8 cellular contexts compared by ENCODE assay signal in the genomic region with DNA sequence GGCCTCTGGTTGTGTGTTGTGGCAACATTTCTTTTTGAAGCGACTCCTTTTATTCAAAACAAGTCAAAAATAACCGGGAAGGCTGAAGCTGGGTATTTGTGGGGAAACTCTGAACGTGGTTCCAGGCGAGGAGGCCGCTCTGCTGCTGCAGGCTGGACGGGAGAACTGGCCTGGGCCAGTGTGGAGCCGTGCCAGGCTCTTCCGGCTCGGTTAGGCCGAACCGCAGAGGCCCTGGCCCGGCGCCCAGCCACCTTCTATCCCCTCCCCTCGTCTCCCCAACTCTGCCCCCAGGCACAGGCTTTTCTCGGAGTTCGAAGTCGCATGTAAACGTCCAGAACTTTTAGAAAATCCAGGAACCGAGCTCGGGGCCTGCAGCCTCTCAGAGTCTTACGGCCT. TPM values are rescaled to one million over a fixed set of nuclear protein-coding genes. Genes with fewer than 3 reads are reported as not detected.
DNase-seq lines count a peak whose midpoint lies in the region; ATAC-seq and TF ChIP-seq lines count a peak whose summit lies in the region.
"Had no signal": no experiment of that assay in that cellular context is flagged by ENCODE, and none has a peak within 500 bp of the region (broad histone marks: within the 10 kb centered on the region; RNA-seq: fewer than 3 reads in every experiment).

No MANE protein-coding gene starts in this region.

- H3K4me3 Mint-ChIP-seq in MCF 10A (ENCODE audit: unreplicated experiment) = no peak overlapping the region

- peak overlapping the region; percentile 85 for H3K4me2 ChIP-seq in Loucy (ENCODE audit: low read depth, low read length, poor library complexity, severe bottlenecking)

- no peaks in the 10 kb centered on the region for H3K4me1 Mint-ChIP-seq in MCF 10A (ENCODE audit: insufficient read depth, unreplicated experiment)

- H3F3A ChIP-seq in Loucy (ENCODE audit: low read depth) = no peaks in the 10 kb centered on the region

- H2AFZ ChIP-seq in Loucy (ENCODE audit: low read length) (no peak overlapping the region), neuron (ENCODE audit: low read depth, low read length) (peak overlapping the region; percentile 5)

- peaks cover 12% of the 10 kb centered on the region for H4K20me1 ChIP-seq in Loucy (ENCODE audit: insufficient read depth, low read length, poor library complexity, severe bottlenecking)

- no peaks in the 10 kb centered on the region for H3K36me3 ChIP-seq in Loucy (ENCODE audit: insufficient read depth, low read length)
- no peaks in the 10 kb centered on the region for H3K36me3 ChIP-seq in neuron (ENCODE audit: insufficient read depth, low read length)

- no peaks in the 10 kb centered on the region for H3K27me3 Mint-ChIP-seq in MCF 10A (ENCODE audit: insufficient read depth, unreplicated experiment)

- no peaks in the 10 kb centered on the region for H3K27me3 ChIP-seq in Loucy (ENCODE audit: insufficient read depth, low read length, poor library complexity, severe bottlenecking)
- no peaks in the 10 kb centered on the region for H3K27me3 ChIP-seq in neuron (ENCODE audit: insufficient read depth, low read length)

- DNase-seq in EH (ENCODE audit: low read depth) = peak; percentile 42
- peak; percentile 62 for DNase-seq in MCF 10A (ENCODE audit: unreplicated experiment)

- no peaks in the 10 kb centered on the region for H3K9me3 Mint-ChIP-seq in MCF 10A (ENCODE audit: unreplicated experiment)

- peak overlapping the region; percentile 88 for H3K9ac ChIP-seq in Loucy (ENCODE audit: low read depth, low read length, poor library complexity, severe bottlenecking)

- POLR2A ChIA-PET in MCF 10A (lab: Yijun Ruan, JAX) = interaction anchor here (1.2 to 1.3 kb wide), 3 partner anchors 8 to 86 kb away, joined by 4 to 5 read pairs (median 5); no protein-coding TSS in a partner anchor

- ATAC-seq in HG02588 (IDR thresholded peaks at IDR 0.05; ENCODE audit: unreplicated experiment) (no peak), GM18502 (IDR thresholded peaks at IDR 0.05; ENCODE audit: poor library complexity, unreplicated experiment) (no peak), GM18498 (IDR thresholded peaks at IDR 0.05; ENCODE audit: unreplicated experiment) (no peak)
- ATAC-seq: mucosa of descending colon had no signal

- H3K4me3 ChIP-seq in Loucy (ENCODE audit: low read length, poor library complexity, severe bottlenecking) (peak overlapping the region; percentile 81), neuron (ENCODE audit: low read length) (peak overlapping the region; percentile 56)
- H3K4me3 ChIP-seq: mucosa of descending colon had no signal

- no peak overlapping the region for H3K27ac Mint-ChIP-seq in MCF 10A (ENCODE audit: low read depth, unreplicated experiment)

- no peaks in the 10 kb centered on the region for H3K36me3 Mint-ChIP-seq in MCF 10A (ENCODE audit: insufficient read depth, unreplicated experiment)

- H3K79me2 ChIP-seq in Loucy (ENCODE audit: insufficient read depth, low read length) = peaks cover 91% of the 10 kb centered on the region

- H3K4me1 ChIP-seq in Loucy (ENCODE audit: insufficient read depth, low read length, poor library complexity, severe bottlenecking) (peaks cover 28% of the 10 kb centered on the region), neuron (ENCODE audit: insufficient read depth, low read length) (peaks cover 17% of the 10 kb centered on the region)

- intact Hi-C loops in MCF 10A (cut with micrococcal nuclease) = loop anchor here (10.0 kb wide), 1 partner anchor 165 kb away; no protein-coding TSS in a partner anchor

- no peaks in the 10 kb centered on the region for H3K9me2 ChIP-seq in Loucy (replicated peaks; ENCODE audit: low read depth, low read length)

- CTCF ChIA-PET in MCF 10A (lab: Yijun Ruan, JAX) = interaction anchor here (0.6 to 0.7 kb wide), 2 partner anchors 395 to 1347 kb away, joined by 3 to 4 read pairs; no protein-coding TSS in a partner anchor

- no TSS peak for BruUV-seq in MCF 10A (replicated peaks; lab: Mats Ljungman, UMichigan)

- H3K9me3 ChIP-seq in Loucy (ENCODE audit: insufficient read depth, low read depth, low read length) (no peaks in the 10 kb centered on the region), neuron (ENCODE audit: low read length) (no peaks in the 10 kb centered on the region)
- H3K9me3 ChIP-seq: mucosa of descending colon had no signal

- no peak for TF ChIP-seq CTCF in Loucy (conservative IDR thresholded peaks at IDR 0.05; ENCODE audit: low read length)
- no peak for TF ChIP-seq CTCF in MCF 10A (IDR thresholded peaks at IDR 0.05; ENCODE audit: unreplicated experiment)

RNA-seq across cellular contexts. Expression of a gene that starts 2.4 kb away (rescaled TPM):
- 7.5 and 12.0 TPM in 2 replicates for total RNA-seq in MCF 10A (2022)
